ENCODE assay signal across 24 cellular contexts in the genomic region with DNA sequence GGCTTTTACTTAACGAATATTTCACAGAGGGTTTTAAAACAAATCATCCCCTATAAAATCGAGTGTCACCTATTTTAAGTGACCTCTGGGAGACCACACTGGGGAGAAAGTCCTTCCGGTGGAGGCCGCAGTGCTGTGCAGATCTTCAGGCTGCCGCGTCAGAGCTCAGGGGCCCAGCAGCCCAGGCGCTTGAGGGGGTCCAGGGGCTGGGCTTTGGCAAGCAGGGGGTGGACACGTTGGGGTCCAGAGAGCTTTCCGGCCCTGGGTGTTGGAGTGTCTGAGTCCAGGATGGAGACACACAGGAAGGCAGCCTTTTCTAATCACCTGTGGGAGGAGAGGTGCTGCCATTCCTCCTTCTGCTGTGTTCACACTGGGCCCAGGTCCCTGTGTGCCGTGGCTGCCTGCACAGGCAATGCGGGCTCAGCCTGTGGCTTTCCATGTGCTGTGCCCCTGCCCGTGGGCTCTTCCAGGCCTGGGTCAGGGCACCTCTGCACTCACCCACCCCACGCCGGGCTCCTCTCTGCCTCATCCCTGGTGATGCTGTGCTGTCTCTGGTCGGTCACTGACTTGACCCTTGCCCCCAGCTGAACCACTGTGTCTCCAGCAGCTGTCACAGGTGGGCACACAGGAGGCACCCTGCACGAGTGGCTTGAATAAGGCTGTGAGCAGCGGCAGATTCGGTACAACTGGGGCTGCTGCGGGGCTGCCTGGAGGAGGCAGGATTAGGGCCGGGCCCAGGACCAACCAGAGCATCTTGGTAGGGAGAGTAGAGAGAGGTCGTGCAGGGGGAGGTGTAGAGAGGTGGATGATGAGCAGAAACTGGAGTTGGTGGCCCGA. TPM values are rescaled to one million over a fixed set of nuclear protein-coding genes. Genes with fewer than 3 reads are reported as not detected.
DNase-seq lines count a peak whose midpoint lies in the region; ATAC-seq and TF ChIP-seq lines count a peak whose summit lies in the region.
"Had no signal": no experiment of that assay in that cellular context is flagged by ENCODE, and none has a peak within 500 bp of the region (broad histone marks: within the 10 kb centered on the region; RNA-seq: fewer than 3 reads in every experiment).

No MANE protein-coding gene starts in this region.

- H2AK5ac ChIP-seq in trophoblast cell (ENCODE audit: low read length): peak overlapping the region; percentile 49

- no peak overlapping the region for H4K12ac ChIP-seq in trophoblast cell (ENCODE audit: low read depth, low read length)

- H3F3A ChIP-seq in Loucy (ENCODE audit: low read depth): no peaks in the 10 kb centered on the region

- H3K9me3 ChIP-seq in BLaER1 treated with 17β-estradiol and CSF1 and Interleukin-3, amounts not matched to agents 10 nM and 100 nM (replicated peaks in 1 of 11): no peaks in the 10 kb centered on the region
- H3K9me3 ChIP-seq in Loucy (ENCODE audit: insufficient read depth, low read depth, low read length) (no peaks in the 10 kb centered on the region), right cardiac atrium (ENCODE audit: control insufficient read depth, low read length) (no peaks in the 10 kb centered on the region), trophoblast cell (ENCODE audit: insufficient read depth, low read depth, low read length) (peaks cover 2% of the 10 kb centered on the region)

- H2AFZ ChIP-seq in Loucy (ENCODE audit: low read length): no peak overlapping the region
- H2AFZ ChIP-seq in trophoblast cell (ENCODE audit: insufficient read depth, low read length, poor library complexity): no peak overlapping the region

- no peak overlapping the region for H2BK5ac ChIP-seq in trophoblast cell (ENCODE audit: low read depth, low read length, poor library complexity)

- H3K79me2 ChIP-seq in Loucy (ENCODE audit: insufficient read depth, low read length): no peaks in the 10 kb centered on the region
- H3K79me2 ChIP-seq in trophoblast cell (ENCODE audit: control insufficient read depth, insufficient read depth, low read length, poor library complexity): no peaks in the 10 kb centered on the region

- DNase-seq in right cardiac atrium (peak; percentile 20 to 50 (median 41)), trophoblast cell (no peak), NCI-H345 treated with DMSO at 0.1 percent for 48 hours (lab: John Stamatoyannopoulos, UW; ENCODE audit: unreplicated experiment) (no peak), NCI-H2107 treated with DMSO at 0.1 percent for 48 hours (lab: John Stamatoyannopoulos, UW; ENCODE audit: unreplicated experiment) (no peak)
- DNase-seq: activated CD4-positive, CD25-positive, alpha-beta regulatory T cell treated with anti-CD3 and anti-CD28 coated beads, Interleukin-2, amount 50 U/mL, for 72 hours; activated T-cell treated with anti-CD3 and anti-CD28 coated beads, Interleukin-2, amount 50 U/mL, for 1 hour; amygdala; caudate nucleus; CD4-positive, alpha-beta memory T cell; DMS153; foreskin keratinocyte; GF-D8; Kasumi-1; naive thymus-derived CD4-positive, alpha-beta T cell; NCI-H1092; NCI-H187 treated with DMSO at 0.1 percent for 48 hours; NCI-H226; OCI-M1; stimulated activated CD4-positive, alpha-beta T cell treated with anti-CD3 and anti-CD28 coated beads, Interleukin-2, amount 100 ng/mL, for 24 hours had no signal

- no peaks in the 10 kb centered on the region for H3K9me2 ChIP-seq in Loucy (replicated peaks; ENCODE audit: low read depth, low read length)

- no peak overlapping the region for H2BK12ac ChIP-seq in trophoblast cell (ENCODE audit: low read length)

- ATAC-seq in right cardiac atrium: no peak
- ATAC-seq in HG03565 (IDR thresholded peaks at IDR 0.05; ENCODE audit: unreplicated experiment): no peak
- ATAC-seq: foreskin keratinocyte; naive thymus-derived CD4-positive, alpha-beta T cell; stimulated activated effector memory CD8-positive, alpha-beta T cell treated with anti-CD3 and anti-CD28 coated beads, Interleukin-12 subunit alpha, Interleukin-12 subunit beta, amount 100 ng/mL, for 72 hours had no signal

- no peak overlapping the region for H2BK120ac ChIP-seq in trophoblast cell (ENCODE audit: insufficient read depth, low read length, poor library complexity)

- H3K4me3 ChIP-seq in BLaER1 treated with 17β-estradiol and CSF1 and Interleukin-3, amounts not matched to agents 10 nM and 100 nM: peak overlapping the region in 3 of 10 experiments; percentile 16 to 47 (median 33); a peak in 6 of 20 replicates
- H3K4me3 ChIP-seq in Loucy (ENCODE audit: low read length, poor library complexity, severe bottlenecking) (no peak overlapping the region), right cardiac atrium (ENCODE audit: low read length) (no peak overlapping the region), trophoblast cell (ENCODE audit: low read depth, low read length) (no peak overlapping the region)

- H3K18ac ChIP-seq in trophoblast cell (ENCODE audit: low read length): no peak overlapping the region

- no peak overlapping the region for H3K4ac ChIP-seq in trophoblast cell (ENCODE audit: low read depth, low read length)

- H3K23ac ChIP-seq in trophoblast cell (ENCODE audit: low read length): no peak overlapping the region

- H3K27ac ChIP-seq in BLaER1 treated with 17β-estradiol and CSF1 and Interleukin-3, amounts not matched to agents 10 nM and 100 nM: peak overlapping the region in 8 of 11 experiments; percentile 60 to 82 (median 69); a peak in 14 of 22 replicates
- H3K27ac ChIP-seq in right cardiac atrium (ENCODE audit: low read length) (no peak overlapping the region), trophoblast cell (ENCODE audit: low read depth, low read length) (no peak overlapping the region)
- H3K27ac ChIP-seq: foreskin keratinocyte had no signal

- no peak for TF ChIP-seq CTCF in Loucy (conservative IDR thresholded peaks at IDR 0.05; ENCODE audit: low read length)

- peaks cover 0 to 62% (median 0%) of the 10 kb centered on the region in 11 experiments; a peak in 5 of 22 replicates for H3K27me3 ChIP-seq in BLaER1 treated with 17β-estradiol and CSF1 and Interleukin-3, amounts not matched to agents 10 nM and 100 nM
- H3K27me3 ChIP-seq in Loucy (ENCODE audit: insufficient read depth, low read length, poor library complexity, severe bottlenecking) (no peaks in the 10 kb centered on the region), right cardiac atrium (ENCODE audit: control insufficient read depth, insufficient read depth) (no peaks in the 10 kb centered on the region), trophoblast cell (ENCODE audit: insufficient read depth, low read length) (no peaks in the 10 kb centered on the region)

- peak overlapping the region; percentile 83 to 100 (median 99) for H3K4me2 ChIP-seq in BLaER1 treated with 17β-estradiol and CSF1 and Interleukin-3, amounts not matched to agents 10 nM and 100 nM
- H3K4me2 ChIP-seq in Loucy (ENCODE audit: low read depth, low read length, poor library complexity, severe bottlenecking): peak overlapping the region; percentile 35
- H3K4me2 ChIP-seq in trophoblast cell (ENCODE audit: low read length): no peak overlapping the region

- WGBS in right cardiac atrium: 86% methylated on average over 22 of the region's 22 CpGs
- WGBS in trophoblast cell (ENCODE audit: extremely low coverage, insufficient coverage, insufficient read length): no CpG with 5 or more reads among the region's 22 CpGs

- H3K79me1 ChIP-seq in trophoblast cell (ENCODE audit: low read length): peaks cover 4% of the 10 kb centered on the region

- H3K36me3 ChIP-seq in BLaER1 treated with 17β-estradiol and CSF1 and Interleukin-3, amounts not matched to agents 10 nM and 100 nM: peaks cover 0 to 38% (median 5%) of the 10 kb centered on the region in 11 experiments; a peak in 7 of 22 replicates
- H3K36me3 ChIP-seq in Loucy (ENCODE audit: insufficient read depth, low read length): no peaks in the 10 kb centered on the region
- peaks cover 0 to 4% of the 10 kb centered on the region in 2 experiments for H3K36me3 ChIP-seq in trophoblast cell (ENCODE audit: control insufficient read depth in 1 of 2, insufficient read depth in 2 of 2, low read length in 2 of 2)

- no peak overlapping the region for H4K8ac ChIP-seq in trophoblast cell (ENCODE audit: low read depth, low read length)

- H3K9ac ChIP-seq in BLaER1 treated with 17β-estradiol and CSF1 and Interleukin-3, amounts not matched to agents 10 nM and 100 nM: peak overlapping the region in 9 of 11 experiments; percentile 25 to 88 (median 53); a peak in 17 of 22 replicates
- no peak overlapping the region for H3K9ac ChIP-seq in Loucy (ENCODE audit: low read depth, low read length, poor library complexity, severe bottlenecking)
- no peak overlapping the region for H3K9ac ChIP-seq in trophoblast cell (ENCODE audit: low read length)

- H4K91ac ChIP-seq in trophoblast cell (ENCODE audit: low read depth, low read length): no peak overlapping the region

- peaks cover 0 to 98% (median 50%) of the 10 kb centered on the region in 11 experiments; a peak in 15 of 22 replicates for H4K20me1 ChIP-seq in BLaER1 treated with 17β-estradiol and CSF1 and Interleukin-3, amounts not matched to agents 10 nM and 100 nM
- H4K20me1 ChIP-seq in Loucy (ENCODE audit: insufficient read depth, low read length, poor library complexity, severe bottlenecking): no peaks in the 10 kb centered on the region

- H3K14ac ChIP-seq in trophoblast cell (ENCODE audit: low read length): no peak overlapping the region

- intact Hi-C loops in right cardiac atrium (cut with DNase I): loop anchor here in 2 of 4 donors (5.0 to 10.0 kb wide), 2 partner anchors 123 to 125 kb away; no protein-coding TSS in a partner anchor

- H3K4me1 ChIP-seq in BLaER1 treated with 17β-estradiol and CSF1 and Interleukin-3, amounts not matched to agents 10 nM and 100 nM: peaks cover 95 to 100% (median 100%) of the 10 kb centered on the region in 10 experiments
- H3K4me1 ChIP-seq in Loucy (ENCODE audit: insufficient read depth, low read length, poor library complexity, severe bottlenecking): no peaks in the 10 kb centered on the region
- H3K4me1 ChIP-seq in right cardiac atrium (ENCODE audit: control insufficient read depth, insufficient read depth, low read length): peaks cover 5% of the 10 kb centered on the region
- peaks cover 5% of the 10 kb centered on the region in 2 experiments for H3K4me1 ChIP-seq in trophoblast cell (ENCODE audit: control insufficient read depth in 1 of 2, insufficient read depth in 2 of 2, low read length in 2 of 2)
- H3K4me1 ChIP-seq: foreskin keratinocyte had no signal

RNA-seq across cellular contexts. Expression of a gene that starts 10.0 kb away (rescaled TPM):
- 100 to 1,000 TPM in 2 of 4 donors, 10 to 100 TPM in 2; 52.8 to 133 (median 96.0) TPM for total RNA-seq in right cardiac atrium
- 80.6 TPM for polyA plus RNA-seq in right cardiac atrium
- polyA plus RNA-seq in trophoblast cell (2013): 31.1 and 33.0 TPM in 2 replicates
- total RNA-seq: CD4-positive, alpha-beta memory T cell; foreskin keratinocyte; naive thymus-derived CD4-positive, alpha-beta T cell had no signal
- polyA plus RNA-seq: CD4-positive, alpha-beta memory T cell; foreskin keratinocyte; keratinocyte; naive thymus-derived CD4-positive, alpha-beta T cell had no signal

Comparison
In these comparisons a context has a peak if more than half of its experiments do, and no peak if none do; other contexts are left out.
1. H3K27ac ChIP-seq: peak in BLaER1 treated with 17β-estradiol and CSF1 and Interleukin-3, amounts not matched to agents 10 nM and 100 nM (8 of 11); none in right cardiac atrium (single experiment) and trophoblast cell (single experiment).
2. H3K9ac ChIP-seq: peak in BLaER1 treated with 17β-estradiol and CSF1 and Interleukin-3, amounts not matched to agents 10 nM and 100 nM (9 of 11); none in Loucy (single experiment) and trophoblast cell (single experiment).
3. DNase-seq: peak in right cardiac atrium (3 of 3); none in trophoblast cell (0 of 2), NCI-H345 treated with DMSO at 0.1 percent for 48 hours (single experiment) and NCI-H2107 treated with DMSO at 0.1 percent for 48 hours (single experiment).